Comparison of ENCODE assay signal across 10 cellular contexts in the genomic region with DNA sequence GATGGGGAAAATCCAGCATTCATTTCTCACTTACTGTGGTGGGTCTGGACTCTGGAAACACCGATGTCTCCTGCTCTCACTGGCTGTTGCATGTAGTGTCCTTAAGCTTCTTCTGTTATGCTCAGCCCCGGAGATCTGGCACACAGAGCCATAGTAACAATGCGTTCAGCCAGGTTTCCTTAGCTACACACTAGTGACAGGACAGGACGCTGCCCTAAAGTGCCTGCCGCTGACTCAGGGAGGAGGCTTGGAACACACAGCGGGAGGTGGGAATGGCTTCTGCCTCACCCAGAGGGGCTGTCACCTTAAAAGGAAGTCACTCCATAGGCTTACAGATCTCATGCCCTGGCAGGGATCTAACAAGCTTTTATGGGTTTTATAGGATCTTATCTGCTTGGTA.
A peak's percentile ranks its signal among the peaks of the same experiment; 100 is the strongest.
DNase-seq lines count a peak whose midpoint lies in the region; ATAC-seq, FAIRE-seq and TF ChIP-seq lines count a peak whose summit lies in the region.
"Had no signal": no experiment of that assay in that cellular context is flagged by ENCODE, and none has a peak within 500 bp of the region (broad histone marks: within the 10 kb centered on the region; RNA-seq: fewer than 3 reads in every experiment).

No MANE protein-coding gene starts in this region.

- TF ChIP-seq CTCF in A549 (IDR thresholded peaks at IDR 0.05) (no peak), choroid plexus epithelial cell (conservative IDR thresholded peaks at IDR 0.05; ENCODE audit: low read depth, low read length) (no peak)

- peak overlapping the region; percentile 64 for H3K4me2 ChIP-seq in A549

- POLR2A ChIA-PET in A549 (lab: Yijun Ruan, JAX), result no interaction called here

- no peak for TF ChIP-seq EP300 in A549 (IDR thresholded peaks at IDR 0.05)

- H3K4me3 ChIP-seq in A549, result no peak overlapping the region
- H3K4me3 ChIP-seq in choroid plexus epithelial cell (ENCODE audit: low read depth, low read length), result peak overlapping the region; percentile 58

- H3K4me3 Mint-ChIP-seq in effector memory CD8-positive, alpha-beta T cell, result no peak overlapping the region
- H3K4me3 Mint-ChIP-seq: activated naive CD4-positive, alpha-beta T cell treated with anti-CD3 and anti-CD28 coated beads, Interleukin-2, amount 50 U/mL, for 24 hours had no signal

- CTCF ChIA-PET in A549 (lab: Yijun Ruan, JAX), result no interaction called here

- 0 out of 6 replicates have a peak overlapping the region, but pooled peaks of 1 of the 2 experiments have one; percentile 27 for H3K27ac ChIP-seq in A549
- H3K27ac ChIP-seq: HL-60 had no signal

- H3K27ac Mint-ChIP-seq in effector memory CD8-positive, alpha-beta T cell, result no peak overlapping the region
- H3K27ac Mint-ChIP-seq: activated naive CD4-positive, alpha-beta T cell treated with anti-CD3 and anti-CD28 coated beads, Interleukin-2, amount 50 U/mL, for 24 hours had no signal

- peaks cover 3% of the 10 kb centered on the region; the same call in 1 of the 3 replicates for H3K4me1 ChIP-seq in A549

- DNase-seq in A549 (ENCODE audit: low read depth in 1 of 2, low spot score in 1 of 2) (peak; percentile 24 to 63), NCI-H1417 treated with DMSO at 0.1 percent for 48 hours (lab: John Stamatoyannopoulos, UW) (peak; percentile 19), choroid plexus epithelial cell (ENCODE audit: low read depth) (peak; percentile 73), left colon (peak; percentile 7 to 47), GM12892 (ENCODE audit: insufficient read length) (no peak)
- no peak for DNase-seq in effector CD4-positive, alpha-beta T cell
- DNase-seq in effector memory CD8-positive, alpha-beta T cell, result no peak

- H3K4me1 Mint-ChIP-seq in effector memory CD8-positive, alpha-beta T cell (ENCODE audit: low read depth in 2 of 2), result no peaks in the 10 kb centered on the region
- H3K4me1 Mint-ChIP-seq: activated naive CD4-positive, alpha-beta T cell treated with anti-CD3 and anti-CD28 coated beads, Interleukin-2, amount 50 U/mL, for 24 hours had no signal

- TF ChIP-seq POLR2A in A549 (IDR thresholded peaks at IDR 0.05; ENCODE audit: low read length) (no peak), GM12892 (IDR thresholded peaks at IDR 0.05; ENCODE audit: low read depth, low read length) (no peak)

- FAIRE-seq in A549 (lab: Jason Lieb, UNC) (no peak), GM12892 (lab: Jason Lieb, UNC) (no peak)

- peaks cover under 1 to 6% of the 10 kb centered on the region in 2 donors for H3K27me3 Mint-ChIP-seq in effector memory CD8-positive, alpha-beta T cell
- H3K27me3 Mint-ChIP-seq: activated naive CD4-positive, alpha-beta T cell treated with anti-CD3 and anti-CD28 coated beads, Interleukin-2, amount 50 U/mL, for 24 hours had no signal

- H3K36me3 Mint-ChIP-seq in effector memory CD8-positive, alpha-beta T cell (ENCODE audit: insufficient read depth), result no peaks in the 10 kb centered on the region
- H3K36me3 Mint-ChIP-seq: activated naive CD4-positive, alpha-beta T cell treated with anti-CD3 and anti-CD28 coated beads, Interleukin-2, amount 50 U/mL, for 24 hours had no signal

- no peak for TF ChIP-seq RAD21 in A549 (conservative IDR thresholded peaks at IDR 0.05 in 1 of 2, IDR thresholded peaks at IDR 0.05 in 1 of 2)

- 5% methylated on average over 6 of the region's 6 CpGs for WGBS in A549 (ENCODE audit: missing lambda C conversion rate)

- intact Hi-C loops in left colon (cut with DNase I, micrococcal nuclease), result no loop called here

- no peaks in the 10 kb centered on the region for H3K9me3 Mint-ChIP-seq in effector memory CD8-positive, alpha-beta T cell
- H3K9me3 Mint-ChIP-seq: activated naive CD4-positive, alpha-beta T cell treated with anti-CD3 and anti-CD28 coated beads, Interleukin-2, amount 50 U/mL, for 24 hours had no signal

- no peaks in the 10 kb centered on the region for H3K9me3 ChIP-seq in A549

- ATAC-seq in A549 (peak; percentile 85 to 91), left colon (peak; percentile 46), GM19395 (IDR thresholded peaks at IDR 0.05; ENCODE audit: unreplicated experiment) (no peak)
- no peak for ATAC-seq in effector memory CD8-positive, alpha-beta T cell (replicated peaks)

TF ChIP-seq in A549, 52 proteins besides CTCF, POLR2A, EP300 and RAD21:
- TF ChIP-seq ZFP36 (IDR thresholded peaks at IDR 0.05; ENCODE audit: borderline replicate concordance, partially characterized antibody), result no peak
- no peak for TF ChIP-seq ESRRA (IDR thresholded peaks at IDR 0.05; ENCODE audit: borderline replicate concordance, low read length)
- no peak for TF ChIP-seq KDM1A (IDR thresholded peaks at IDR 0.05; ENCODE audit: low read depth)
- TF ChIP-seq, protein P1, sequence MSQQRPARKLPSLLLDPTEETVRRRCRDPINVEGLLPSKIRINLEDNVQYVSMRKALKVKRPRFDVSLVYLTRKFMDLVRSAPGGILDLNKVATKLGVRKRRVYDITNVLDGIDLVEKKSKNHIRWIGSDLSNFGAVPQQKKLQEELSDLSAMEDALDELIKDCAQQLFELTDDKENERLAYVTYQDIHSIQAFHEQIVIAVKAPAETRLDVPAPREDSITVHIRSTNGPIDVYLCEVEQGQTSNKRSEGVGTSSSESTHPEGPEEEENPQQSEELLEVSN (IDR thresholded peaks at IDR 0.05; ENCODE audit: borderline replicate concordance, low read depth), result no peak

Comparison
In these comparisons a context has a peak if more than half of its experiments do, and no peak if none do; other contexts are left out.
1. ATAC-seq: peak in A549 (2 of 2) and left colon (single experiment); none in effector memory CD8-positive, alpha-beta T cell (single experiment) and GM19395 (single experiment).
2. DNase-seq: peak in A549 (2 of 2), NCI-H1417 treated with DMSO at 0.1 percent for 48 hours (single experiment), choroid plexus epithelial cell (single experiment) and left colon (2 of 2); none in effector CD4-positive, alpha-beta T cell (single experiment), GM12892 (single experiment) and effector memory CD8-positive, alpha-beta T cell (0 of 3).